8 cellular contexts compared by ENCODE assay signal in the genomic region with DNA sequence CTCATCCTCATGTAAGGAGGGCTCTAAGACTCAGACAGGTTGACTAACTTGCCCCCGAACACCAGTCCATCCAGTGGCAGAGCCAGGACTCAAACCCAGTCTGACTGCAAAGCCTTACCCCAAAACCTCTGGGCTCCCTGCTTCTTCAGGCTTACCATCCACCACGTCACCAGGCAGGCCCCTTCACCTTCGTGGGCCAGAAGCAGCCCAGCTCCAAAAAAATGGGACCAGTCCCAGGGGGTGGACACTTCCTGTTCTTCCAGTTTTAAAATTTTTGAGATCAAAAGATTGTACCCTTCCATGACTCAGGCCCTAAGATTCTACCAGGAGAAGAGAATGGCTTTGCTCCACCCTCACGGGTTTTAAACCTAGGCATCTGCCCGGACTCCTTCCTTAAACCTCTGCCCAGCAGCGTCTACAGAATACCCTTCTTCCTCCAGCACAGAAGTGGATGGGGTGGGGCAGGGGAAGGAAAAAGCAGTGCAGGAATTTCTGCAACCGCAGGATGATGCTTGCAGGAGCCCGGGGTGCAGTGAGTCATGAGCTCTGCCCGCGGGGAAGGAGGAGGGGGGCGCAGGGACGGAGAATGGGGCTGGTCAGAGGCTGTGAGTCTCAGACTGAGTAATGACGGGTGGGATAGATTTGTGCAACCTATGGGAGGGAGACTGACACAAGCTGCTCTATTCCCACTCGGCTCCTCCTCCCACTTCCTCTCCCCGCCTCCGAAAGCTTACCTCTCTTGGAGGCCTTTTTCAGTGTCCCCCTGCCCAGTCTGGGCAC. TPM values are rescaled to one million over a fixed set of nuclear protein-coding genes. Genes with fewer than 3 reads are reported as not detected.
DNase-seq lines count a peak whose midpoint lies in the region; ATAC-seq and TF ChIP-seq lines count a peak whose summit lies in the region.

No MANE protein-coding gene starts in this region.

- ATAC-seq in GM23338: peak; percentile 52
- peak; percentile 71 for ATAC-seq in mucosa of descending colon
- ATAC-seq in HG02840 (IDR thresholded peaks at IDR 0.05; ENCODE audit: low FRiP score, unreplicated experiment): no peak

- H3K4me3 Mint-ChIP-seq in GM23338: no peak overlapping the region; the same call in 2 of the 3 replicates

- peaks cover 5% of the 10 kb centered on the region; the same call in 2 of the 3 replicates for H3K36me3 Mint-ChIP-seq in GM23338 (ENCODE audit: low read depth)

- H2AFZ ChIP-seq in GM23338: no peak overlapping the region

- H3K79me2 ChIP-seq in GM23338 (replicated peaks; ENCODE audit: insufficient read depth): peaks cover 70% of the 10 kb centered on the region

- DNase-seq in GM23338 (ENCODE audit: low spot score) (peak; percentile 41), SIG-M5 (lab: John Stamatoyannopoulos, UW) (peak; percentile 63), dermis blood vessel endothelial cell (peak; percentile 90), mucosa of descending colon (peak; percentile 64 to 87 (median 72)), NCI-H82 treated with DMSO at 0.1 percent for 48 hours (lab: John Stamatoyannopoulos, UW; ENCODE audit: unreplicated experiment) (no peak), mesenteric fat pad (ENCODE audit: low spot score) (no peak)
- DNase-seq in stimulated activated CD8-positive, alpha-beta memory T cell treated with anti-CD3 and anti-CD28 coated beads, Interleukin-4, amount 100 ng/mL, for 48 hours: no peak

- no peaks in the 10 kb centered on the region for H3K27me3 ChIP-seq in GM23338 (ENCODE audit: insufficient read depth)

- no peaks in the 10 kb centered on the region; the same call in 1 of the 2 replicates for H3K36me3 ChIP-seq in GM23338 (ENCODE audit: insufficient read depth)
- H3K36me3 ChIP-seq in mucosa of descending colon (ENCODE audit: low read depth): peaks cover 4% of the 10 kb centered on the region

- no peaks in the 10 kb centered on the region for H3K9me3 Mint-ChIP-seq in GM23338

- peak overlapping the region; percentile 57 for H3K27ac Mint-ChIP-seq in GM23338

- H3K9me2 ChIP-seq in GM23338 (ENCODE audit: insufficient read depth): no peaks in the 10 kb centered on the region

- H3K4me1 ChIP-seq in GM23338 (ENCODE audit: insufficient read depth) (peaks cover 20% of the 10 kb centered on the region), mucosa of descending colon (ENCODE audit: low read depth) (peaks cover 58% of the 10 kb centered on the region)

- peaks cover 13% of the 10 kb centered on the region for H3K27me3 Mint-ChIP-seq in GM23338 (ENCODE audit: insufficient read depth, low read depth, poor library complexity)

- intact Hi-C loops in mucosa of descending colon (cut with DNase I, micrococcal nuclease): no loop called here

- no peaks in the 10 kb centered on the region for H3K9me3 ChIP-seq in mucosa of descending colon

- 0 out of 2 replicates have a peak, but pooled peaks cover 6% of the 10 kb centered on the region for H3F3A ChIP-seq in GM23338 (replicated peaks; ENCODE audit: low read depth)

- 0 out of 2 replicates have a peak overlapping the region, but pooled peaks have one; percentile 17 for H3K4me2 ChIP-seq in GM23338

- peak overlapping the region; percentile 55; the same call in 1 of the 2 replicates for H3K27ac ChIP-seq in GM23338 (ENCODE audit: low read depth)

- H3K4me1 Mint-ChIP-seq in GM23338: peaks cover 42% of the 10 kb centered on the region

- TF ChIP-seq CTCF in GM23338 (conservative IDR thresholded peaks at IDR 0.05; ENCODE audit: low read depth in 2 of 2) (no peak), mucosa of descending colon (IDR thresholded peaks at IDR 0.05) (no peak)

- H4K20me1 ChIP-seq in GM23338 (replicated peaks; ENCODE audit: insufficient read depth): peaks cover 12% of the 10 kb centered on the region

- H3K4me3 ChIP-seq in GM23338: no peak overlapping the region
- H3K4me3 ChIP-seq in mucosa of descending colon: no peak overlapping the region

TF ChIP-seq in GM23338, 12 proteins besides CTCF, POLR2A, EP300 and RAD21 (continues in another document):
- TF ChIP-seq NANOG (IDR thresholded peaks at IDR 0.05; ENCODE audit: borderline replicate concordance) (no peak), ZNF331 (CRISPR knock-in tag; IDR thresholded peaks at IDR 0.05; ENCODE audit: low read depth) (no peak), EZH2 (IDR thresholded peaks at IDR 0.05; ENCODE audit: low read depth, unreplicated experiment) (no peak), CREB1 (CRISPR knock-in tag; IDR thresholded peaks at IDR 0.05; ENCODE audit: low read depth) (no peak), EZH2phosphoT487 (IDR thresholded peaks at IDR 0.05; ENCODE audit: unreplicated experiment) (no peak), ZNF114 (CRISPR knock-in tag; IDR thresholded peaks at IDR 0.05) (no peak)
- TF ChIP-seq, protein P1, sequence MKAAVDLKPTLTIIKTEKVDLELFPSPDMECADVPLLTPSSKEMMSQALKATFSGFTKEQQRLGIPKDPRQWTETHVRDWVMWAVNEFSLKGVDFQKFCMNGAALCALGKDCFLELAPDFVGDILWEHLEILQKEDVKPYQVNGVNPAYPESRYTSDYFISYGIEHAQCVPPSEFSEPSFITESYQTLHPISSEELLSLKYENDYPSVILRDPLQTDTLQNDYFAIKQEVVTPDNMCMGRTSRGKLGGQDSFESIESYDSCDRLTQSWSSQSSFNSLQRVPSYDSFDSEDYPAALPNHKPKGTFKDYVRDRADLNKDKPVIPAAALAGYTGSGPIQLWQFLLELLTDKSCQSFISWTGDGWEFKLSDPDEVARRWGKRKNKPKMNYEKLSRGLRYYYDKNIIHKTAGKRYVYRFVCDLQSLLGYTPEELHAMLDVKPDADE (IDR thresholded peaks at IDR 0.05): no peak
- TF ChIP-seq, protein P2, sequence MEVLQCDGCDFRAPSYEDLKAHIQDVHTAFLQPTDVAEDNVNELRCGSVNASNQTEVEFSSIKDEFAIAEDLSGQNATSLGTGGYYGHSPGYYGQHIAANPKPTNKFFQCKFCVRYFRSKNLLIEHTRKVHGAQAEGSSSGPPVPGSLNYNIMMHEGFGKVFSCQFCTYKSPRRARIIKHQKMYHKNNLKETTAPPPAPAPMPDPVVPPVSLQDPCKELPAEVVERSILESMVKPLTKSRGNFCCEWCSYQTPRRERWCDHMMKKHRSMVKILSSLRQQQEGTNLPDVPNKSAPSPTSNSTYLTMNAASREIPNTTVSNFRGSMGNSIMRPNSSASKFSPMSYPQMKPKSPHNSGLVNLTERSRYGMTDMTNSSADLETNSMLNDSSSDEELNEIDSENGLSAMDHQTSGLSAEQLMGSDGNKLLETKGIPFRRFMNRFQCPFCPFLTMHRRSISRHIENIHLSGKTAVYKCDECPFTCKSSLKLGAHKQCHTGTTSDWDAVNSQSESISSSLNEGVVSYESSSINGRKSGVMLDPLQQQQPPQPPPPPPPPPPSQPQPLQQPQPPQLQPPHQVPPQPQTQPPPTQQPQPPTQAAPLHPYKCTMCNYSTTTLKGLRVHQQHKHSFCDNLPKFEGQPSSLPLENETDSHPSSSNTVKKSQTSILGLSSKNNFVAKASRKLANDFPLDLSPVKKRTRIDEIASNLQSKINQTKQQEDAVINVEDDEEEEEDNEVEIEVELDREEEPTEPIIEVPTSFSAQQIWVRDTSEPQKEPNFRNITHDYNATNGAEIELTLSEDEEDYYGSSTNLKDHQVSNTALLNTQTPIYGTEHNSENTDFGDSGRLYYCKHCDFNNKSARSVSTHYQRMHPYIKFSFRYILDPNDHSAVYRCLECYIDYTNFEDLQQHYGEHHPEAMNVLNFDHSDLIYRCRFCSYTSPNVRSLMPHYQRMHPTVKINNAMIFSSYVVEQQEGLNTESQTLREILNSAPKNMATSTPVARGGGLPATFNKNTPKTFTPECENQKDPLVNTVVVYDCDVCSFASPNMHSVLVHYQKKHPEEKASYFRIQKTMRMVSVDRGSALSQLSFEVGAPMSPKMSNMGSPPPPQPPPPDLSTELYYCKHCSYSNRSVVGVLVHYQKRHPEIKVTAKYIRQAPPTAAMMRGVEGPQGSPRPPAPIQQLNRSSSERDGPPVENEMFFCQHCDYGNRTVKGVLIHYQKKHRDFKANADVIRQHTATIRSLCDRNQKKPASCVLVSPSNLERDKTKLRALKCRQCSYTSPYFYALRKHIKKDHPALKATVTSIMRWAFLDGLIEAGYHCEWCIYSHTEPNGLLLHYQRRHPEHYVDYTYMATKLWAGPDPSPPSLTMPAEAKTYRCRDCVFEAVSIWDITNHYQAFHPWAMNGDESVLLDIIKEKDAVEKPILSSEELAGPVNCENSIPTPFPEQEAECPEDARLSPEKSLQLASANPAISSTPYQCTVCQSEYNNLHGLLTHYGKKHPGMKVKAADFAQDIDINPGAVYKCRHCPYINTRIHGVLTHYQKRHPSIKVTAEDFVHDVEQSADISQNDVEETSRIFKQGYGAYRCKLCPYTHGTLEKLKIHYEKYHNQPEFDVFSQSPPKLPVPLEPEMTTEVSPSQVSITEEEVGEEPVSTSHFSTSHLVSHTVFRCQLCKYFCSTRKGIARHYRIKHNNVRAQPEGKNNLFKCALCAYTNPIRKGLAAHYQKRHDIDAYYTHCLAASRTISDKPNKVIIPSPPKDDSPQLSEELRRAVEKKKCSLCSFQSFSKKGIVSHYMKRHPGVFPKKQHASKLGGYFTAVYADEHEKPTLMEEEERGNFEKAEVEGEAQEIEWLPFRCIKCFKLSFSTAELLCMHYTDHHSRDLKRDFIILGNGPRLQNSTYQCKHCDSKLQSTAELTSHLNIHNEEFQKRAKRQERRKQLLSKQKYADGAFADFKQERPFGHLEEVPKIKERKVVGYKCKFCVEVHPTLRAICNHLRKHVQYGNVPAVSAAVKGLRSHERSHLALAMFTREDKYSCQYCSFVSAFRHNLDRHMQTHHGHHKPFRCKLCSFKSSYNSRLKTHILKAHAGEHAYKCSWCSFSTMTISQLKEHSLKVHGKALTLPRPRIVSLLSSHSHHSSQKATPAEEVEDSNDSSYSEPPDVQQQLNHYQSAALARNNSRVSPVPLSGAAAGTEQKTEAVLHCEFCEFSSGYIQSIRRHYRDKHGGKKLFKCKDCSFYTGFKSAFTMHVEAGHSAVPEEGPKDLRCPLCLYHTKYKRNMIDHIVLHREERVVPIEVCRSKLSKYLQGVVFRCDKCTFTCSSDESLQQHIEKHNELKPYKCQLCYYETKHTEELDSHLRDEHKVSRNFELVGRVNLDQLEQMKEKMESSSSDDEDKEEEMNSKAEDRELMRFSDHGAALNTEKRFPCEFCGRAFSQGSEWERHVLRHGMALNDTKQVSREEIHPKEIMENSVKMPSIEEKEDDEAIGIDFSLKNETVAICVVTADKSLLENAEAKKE (CRISPR knock-in tag; IDR thresholded peaks at IDR 0.05): no peak

RNA-seq across cellular contexts. Expression of a gene that starts 50.4 kb away (rescaled TPM):
- total RNA-seq in GM23338 (2014; rRNA removed; shearing (Covaris generic)): 48.6 and 76.4 TPM in 2 replicates
- polyA plus RNA-seq in GM23338 (2016; fragmentation: Nextera tagmentation; extraction: Ambion mirVana): 45.8 and 50.4 TPM in 2 replicates
- 24.7 and 34.0 TPM in 2 replicates for total RNA-seq in dermis blood vessel endothelial cell
- total RNA-seq in mucosa of descending colon: 10 to 100 TPM; 11.8 to 37.1 (median 17.1) TPM
- total RNA-seq in mesenteric fat pad: 77.0 TPM

Comparison
In these comparisons a context has a peak if more than half of its experiments do, and no peak if none do; other contexts are left out.
1. DNase-seq: peak in GM23338 (single experiment), SIG-M5 (single experiment), dermis blood vessel endothelial cell (single experiment) and mucosa of descending colon (3 of 3); none in stimulated activated CD8-positive, alpha-beta memory T cell treated with anti-CD3 and anti-CD28 coated beads, Interleukin-4, amount 100 ng/mL, for 48 hours (single experiment), NCI-H82 treated with DMSO at 0.1 percent for 48 hours (single experiment) and mesenteric fat pad (single experiment).